Comparison of ENCODE assay signal across 8 cellular contexts in genomic region chr7:151632750-151633515, GRCh38.
DNase-seq lines count a peak whose midpoint lies in the region; ATAC-seq lines count a peak whose summit lies in the region.

No MANE protein-coding gene starts in this region.

- no peak overlapping the region for H3K4ac ChIP-seq in mesendoderm (ENCODE audit: low read depth, low read length)

- H3K79me1 ChIP-seq in mesendoderm (ENCODE audit: low read length): peaks cover 1% of the 10 kb centered on the region

- no peak overlapping the region; the same call in 1 of the 2 replicates for H3K27ac ChIP-seq in HUES6 (ENCODE audit: low read depth, low read length)
- H3K27ac ChIP-seq in mesendoderm (ENCODE audit: low read depth, low read length): peak overlapping the region; percentile 4

- H3K4me1 ChIP-seq in HUES6 (ENCODE audit: control insufficient read depth, insufficient read depth, low read length) (peaks cover 23% of the 10 kb centered on the region), mesendoderm (ENCODE audit: control insufficient read depth, low read depth, low read length) (no peaks in the 10 kb centered on the region)

- no peak overlapping the region for H4K8ac ChIP-seq in mesendoderm (ENCODE audit: low read depth, low read length)

- peak; percentile 52 for ATAC-seq in GM21367 (IDR thresholded peaks at IDR 0.05; ENCODE audit: unreplicated experiment)

- peaks cover 29% of the 10 kb centered on the region for H3K27me3 ChIP-seq in HUES6 (ENCODE audit: control insufficient read depth, insufficient read depth, low read length)
- no peaks in the 10 kb centered on the region for H3K27me3 ChIP-seq in mesendoderm (ENCODE audit: insufficient read depth, low read length, poor library complexity)

- no peaks in the 10 kb centered on the region for H3K79me2 ChIP-seq in mesendoderm (ENCODE audit: control insufficient read depth, insufficient read depth, low read length)

- peak overlapping the region; percentile 40 for H3K56ac ChIP-seq in mesendoderm (ENCODE audit: low read length)

- no peak overlapping the region for H3K18ac ChIP-seq in mesendoderm (ENCODE audit: low read length)

- DNase-seq in DMS114 treated with DMSO at 0.1 percent for 48 hours (lab: John Stamatoyannopoulos, UW; ENCODE audit: unreplicated experiment) (peak; percentile 40), ecto neural progenitor cell (ENCODE audit: low spot score) (peak; percentile 80), mesendoderm (peak; percentile 68), posterior vena cava (ENCODE audit: low spot score) (no peak)
- DNase-seq in activated CD4-positive, alpha-beta T cell treated with anti-CD3 and anti-CD28 coated beads, Interleukin-2, amount 50 U/mL, for 24 hours (ENCODE audit: low read depth in 1 of 2, low spot score in 1 of 2): peak; percentile 23 to 54
- peak; percentile 30 to 32 for DNase-seq in stimulated activated CD8-positive, alpha-beta memory T cell treated with anti-CD3 and anti-CD28 coated beads, Interleukin-15, amount 100 ng/mL, for 48 hours (ENCODE audit: low read depth in 2 of 2)

- H3K9ac ChIP-seq in HUES6 (ENCODE audit: low read length) (peak overlapping the region; percentile 51), mesendoderm (ENCODE audit: low read length) (peak overlapping the region; percentile 49)

- intact Hi-C loops in posterior vena cava (cut with DNase I): loop anchor here in 1 of 2 donors (1.0 kb wide), 1 partner anchor 48 kb away; no protein-coding TSS in a partner anchor

- peak overlapping the region; percentile 62 for H3K4me2 ChIP-seq in mesendoderm (ENCODE audit: low read length)

- H3K23ac ChIP-seq in mesendoderm (ENCODE audit: low read length): no peak overlapping the region

- no peak overlapping the region for H2BK5ac ChIP-seq in mesendoderm (ENCODE audit: low read length)

- no CpG with 5 or more reads among the region's 28 CpGs for WGBS in mesendoderm (ENCODE audit: extremely low coverage, insufficient coverage, low lambda C conversion rate)

- H2AK5ac ChIP-seq in mesendoderm (ENCODE audit: low read length): no peak overlapping the region

- no peak overlapping the region for H4K5ac ChIP-seq in mesendoderm (ENCODE audit: low read length)

- no peak overlapping the region for H2BK15ac ChIP-seq in mesendoderm (replicated peaks; ENCODE audit: low read depth)

- no peaks in the 10 kb centered on the region for H3K9me3 ChIP-seq in HUES6 (ENCODE audit: control insufficient read depth, insufficient read depth, low read depth, low read length)

- H3K4me3 ChIP-seq in HUES6 (ENCODE audit: low read depth, low read length) (peak overlapping the region; percentile 65), mesendoderm (ENCODE audit: low read length) (peak overlapping the region; percentile 26)

- no peaks in the 10 kb centered on the region for H3K36me3 ChIP-seq in HUES6 (ENCODE audit: control insufficient read depth, insufficient read depth, low read length)
- no peaks in the 10 kb centered on the region for H3K36me3 ChIP-seq in mesendoderm (ENCODE audit: control insufficient read depth, insufficient read depth, low read length)

- H2BK120ac ChIP-seq in mesendoderm (ENCODE audit: low read depth, low read length): no peak overlapping the region
